Comparison of ENCODE assay signal across 21 cellular contexts in the genomic region with DNA sequence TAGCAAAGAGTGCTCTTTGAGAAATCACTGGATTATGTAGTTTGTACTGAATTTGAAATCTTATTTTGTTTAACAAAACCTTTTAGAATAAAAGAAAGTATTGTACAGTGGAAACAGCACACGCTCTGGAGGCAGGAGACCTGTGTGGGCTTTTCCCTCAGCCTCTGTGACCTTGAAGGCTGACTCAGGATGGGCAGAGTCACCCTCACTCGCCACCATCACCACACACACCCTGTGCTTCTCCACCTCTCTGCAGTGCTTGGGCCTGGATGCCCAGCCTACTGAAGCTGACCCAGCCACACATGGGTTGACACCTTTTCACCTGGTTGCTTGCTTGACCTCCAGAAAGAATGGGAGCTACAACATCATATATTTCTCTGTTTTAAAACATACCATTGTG. TPM values are rescaled to one million over a fixed set of nuclear protein-coding genes. Genes with fewer than 3 reads are reported as not detected.
DNase-seq lines count a peak whose midpoint lies in the region; ATAC-seq and TF ChIP-seq lines count a peak whose summit lies in the region.
"Had no signal": no experiment of that assay in that cellular context is flagged by ENCODE, and none has a peak within 500 bp of the region (broad histone marks: within the 10 kb centered on the region; RNA-seq: fewer than 3 reads in every experiment).

No MANE protein-coding gene starts in this region.

- no peak overlapping the region for H3K4me3 ChIP-seq in Caco-2 (ENCODE audit: low read depth, low read length)
- H3K4me3 ChIP-seq in colonic mucosa = no peak overlapping the region
- H3K4me3 ChIP-seq: A549, BLaER1, GM12878 had no signal

- H3K27ac Mint-ChIP-seq in Caco-2 (ENCODE audit: unreplicated experiment) = peak overlapping the region; percentile 58
- H3K27ac Mint-ChIP-seq: CD14-positive monocyte; CD8-positive, alpha-beta T cell had no signal

- H3K27me3 ChIP-seq in Caco-2 (replicated peaks; ENCODE audit: control insufficient read depth, insufficient read depth, low read length) = no peaks in the 10 kb centered on the region
- H3K27me3 ChIP-seq in colonic mucosa = no peaks in the 10 kb centered on the region
- H3K27me3 ChIP-seq: BLaER1 had no signal

- intact Hi-C loops in Caco-2 (cut with micrococcal nuclease; ENCODE audit: unreplicated experiment) (no loop called here), sciatic nerve (cut with DNase I) (no loop called here), colonic mucosa (cut with DNase I) (no loop called here)

- H3K27me3 Mint-ChIP-seq in Caco-2 (ENCODE audit: insufficient read depth, unreplicated experiment) = no peaks in the 10 kb centered on the region

- DNase-seq in NK-92 treated with Interleukin-12 subunit alpha and Interleukin-12 subunit beta, amount 100 ng/mL, for 24 hours (lab: John Stamatoyannopoulos, UW) = peak; percentile 23
- DNase-seq in NK-92 (lab: John Stamatoyannopoulos, UW; ENCODE audit: unreplicated experiment) = no peak
- DNase-seq in Caco-2 = no peak
- DNase-seq in sciatic nerve (ENCODE audit: low spot score) = peak; percentile 44
- DNase-seq in substantia nigra (lab: John Stamatoyannopoulos, UW) = no peak
- DNase-seq in NCI-H146 treated with DMSO at 0.1 percent for 48 hours (lab: John Stamatoyannopoulos, UW; ENCODE audit: unreplicated experiment) = no peak
- DNase-seq in colonic mucosa = no peak
- DNase-seq: AML-193; CD8-positive, alpha-beta T cell; DMS 273 treated with DMSO at 0.1 percent for 48 hours; DMS53; DND-41; EL; GOT3; H7 had no signal

- H3K36me3 Mint-ChIP-seq in Caco-2 (ENCODE audit: insufficient read depth, unreplicated experiment) = peaks cover 33% of the 10 kb centered on the region
- H3K36me3 Mint-ChIP-seq: CD14-positive monocyte; CD8-positive, alpha-beta T cell had no signal

- H3K4me1 ChIP-seq in Caco-2 (peaks cover 9% of the 10 kb centered on the region; the same call in 1 of the 2 replicates), colonic mucosa (no peaks in the 10 kb centered on the region)
- H3K4me1 ChIP-seq: A549 had no signal

- no peak for TF ChIP-seq CTCF in Caco-2 (IDR thresholded peaks at IDR 0.05; ENCODE audit: insufficient read depth in 1 of 2, low read depth in 1 of 2, low read length in 1 of 2, severe bottlenecking in 1 of 2, unreplicated experiment in 1 of 2)
- no peak for TF ChIP-seq CTCF in colonic mucosa (IDR thresholded peaks at IDR 0.05)

- no peaks in the 10 kb centered on the region for H3K4me1 Mint-ChIP-seq in Caco-2 (ENCODE audit: low read depth, unreplicated experiment)

- no TSS peak for BruUV-seq in Caco-2 (replicated peaks; lab: Mats Ljungman, UMichigan)

- H3K9ac ChIP-seq in colonic mucosa (ENCODE audit: low read depth in 2 of 2, low read length in 2 of 2) = no peak overlapping the region
- H3K9ac ChIP-seq: BLaER1 had no signal

- POLR2A ChIA-PET in Caco-2 (lab: Charles Lee) = no interaction called here

- no peaks in the 10 kb centered on the region for H3K9me3 ChIP-seq in Caco-2
- H3K9me3 ChIP-seq in colonic mucosa = no peaks in the 10 kb centered on the region
- H3K9me3 ChIP-seq: A549, BLaER1 had no signal

- CTCF ChIA-PET in Caco-2 (lab: Charles Lee) = no interaction called here

- H3K27ac ChIP-seq in substantia nigra (ENCODE audit: low read depth, low read length, poor library complexity, severe bottlenecking) (peak overlapping the region; percentile 51), colonic mucosa (no peak overlapping the region)
- H3K27ac ChIP-seq: 22Rv1, A549, BLaER1 had no signal

- no peak overlapping the region for H3K4me3 Mint-ChIP-seq in Caco-2 (ENCODE audit: unreplicated experiment)
- H3K4me3 Mint-ChIP-seq: CD14-positive monocyte; CD8-positive, alpha-beta T cell had no signal

- no peak for ATAC-seq in sciatic nerve
- ATAC-seq: A549; CD8-positive, alpha-beta T cell; GM12878; HepG2 had no signal

- H3K36me3 ChIP-seq in Caco-2 (ENCODE audit: control insufficient read depth, insufficient read depth, low read length) (no peaks in the 10 kb centered on the region), colonic mucosa (no peaks in the 10 kb centered on the region)

- H3K9me3 Mint-ChIP-seq in Caco-2 (ENCODE audit: unreplicated experiment) = no peaks in the 10 kb centered on the region
- H3K9me3 Mint-ChIP-seq: CD14-positive monocyte; CD8-positive, alpha-beta T cell had no signal

RNA-seq across cellular contexts. Expression of a gene that starts 19.6 kb away (rescaled TPM):
- not detected in 2 replicates for total RNA-seq in Caco-2 (2022)
- 46.4 TPM for total RNA-seq in sciatic nerve
- total RNA-seq in colonic mucosa = 10 to 100 TPM in 1 of 2 donors, 1 to 10 TPM in 1; 2.7 to 15.1 TPM
- total RNA-seq: CD8-positive, alpha-beta T cell had no signal

Comparison
In these comparisons a context has a peak if more than half of its experiments do, and no peak if none do; other contexts are left out.
1. DNase-seq: peak in NK-92 treated with Interleukin-12 subunit alpha and Interleukin-12 subunit beta, amount 100 ng/mL, for 24 hours (single experiment) and sciatic nerve (single experiment); none in NK-92 (single experiment), Caco-2 (0 of 2), substantia nigra (0 of 49), NCI-H146 treated with DMSO at 0.1 percent for 48 hours (single experiment) and colonic mucosa (single experiment).